In genomic region chr13:29472317-29472961, GRCh38 we compare ENCODE assay signal across 9 cellular contexts.
DNase-seq lines count a peak whose midpoint lies in the region; ATAC-seq and TF ChIP-seq lines count a peak whose summit lies in the region.
"Had no signal": no experiment of that assay in that cellular context is flagged by ENCODE, and none has a peak within 500 bp of the region (broad histone marks: within the 10 kb centered on the region; RNA-seq: fewer than 3 reads in every experiment).

No MANE protein-coding gene starts in this region.

- peaks cover 2 to 3% of the 10 kb centered on the region in 2 donors for H3K27me3 Mint-ChIP-seq in CD4-positive, alpha-beta memory T cell

- intact Hi-C loops in CD4-positive, alpha-beta memory T cell (cut with micrococcal nuclease): loop anchor here (2.0 kb wide), 1 partner anchor 392 kb away; no protein-coding TSS in a partner anchor

- H3K27ac ChIP-seq in CD4-positive, alpha-beta memory T cell (ENCODE audit: low read depth, low read length): no peak overlapping the region

- H3K9me3 Mint-ChIP-seq in CD4-positive, alpha-beta memory T cell: no peaks in the 10 kb centered on the region
- H3K9me3 Mint-ChIP-seq: IgD-negative memory B cell had no signal

- no peaks in the 10 kb centered on the region for H3K36me3 Mint-ChIP-seq in CD4-positive, alpha-beta memory T cell

- TF ChIP-seq CTCF in GM20000 (IDR thresholded peaks at IDR 0.05; ENCODE audit: extremely low read depth, missing control alignments): peak; percentile 98

- DNase-seq in CD4-positive, alpha-beta memory T cell: peak in 4 of 5 donors; percentile 16 to 23 (median 22)
- DNase-seq in GM20000 (ENCODE audit: low spot score): peak; percentile 61
- peak; percentile 46 for DNase-seq in NCI-H69 (lab: John Stamatoyannopoulos, UW)
- DNase-seq in activated CD8-positive, alpha-beta memory T cell treated with anti-CD3 and anti-CD28 coated beads, Interleukin-2, amount 50 U/mL, for 48 hours: peak; percentile 74
- DNase-seq in fibroblast of the conjunctiva (ENCODE audit: low read depth): peak; percentile 36
- DNase-seq in renal cortical epithelial cell (ENCODE audit: low read depth): peak; percentile 47

- CTCF ChIA-PET in CD4-positive, alpha-beta memory T cell (lab: Charles Lee; ENCODE audit: partially characterized antibody): interaction anchor here (1.0 to 2.0 kb wide), 6 partner anchors 8 to 235 kb away, joined by 3 to 7 read pairs (median 6); no protein-coding TSS in a partner anchor

- H3K27me3 ChIP-seq in CD4-positive, alpha-beta memory T cell (ENCODE audit: insufficient read depth, low read length): no peaks in the 10 kb centered on the region

- no peak overlapping the region for H3K4me3 Mint-ChIP-seq in CD4-positive, alpha-beta memory T cell

- H3K9me3 ChIP-seq in CD4-positive, alpha-beta memory T cell (ENCODE audit: control insufficient read depth in 1 of 2, low read length in 2 of 2): no peaks in the 10 kb centered on the region

- POLR2A ChIA-PET in CD4-positive, alpha-beta memory T cell (lab: Charles Lee; ENCODE audit: partially characterized antibody): no interaction called here

- H3K4me3 ChIP-seq in CD4-positive, alpha-beta memory T cell (ENCODE audit: low read length in 2 of 2): no peak overlapping the region

- peak overlapping the region in 1 of 7 donors; percentile 20 for H3K27ac Mint-ChIP-seq in CD4-positive, alpha-beta memory T cell

- no peaks in the 10 kb centered on the region for H3K36me3 ChIP-seq in CD4-positive, alpha-beta memory T cell (ENCODE audit: insufficient read depth, low read length)

- ATAC-seq in GM21786 (IDR thresholded peaks at IDR 0.05; ENCODE audit: unreplicated experiment) (no peak), GM21423 (IDR thresholded peaks at IDR 0.05; ENCODE audit: unreplicated experiment) (no peak)

- H3K4me1 ChIP-seq in CD4-positive, alpha-beta memory T cell (ENCODE audit: insufficient read depth, low read length): no peaks in the 10 kb centered on the region

- peaks cover 0 to 3% (median under 1%) of the 10 kb centered on the region in 4 donors for H3K4me1 Mint-ChIP-seq in CD4-positive, alpha-beta memory T cell

Comparison
In these comparisons a context has a peak if more than half of its experiments do, and no peak if none do; other contexts are left out.
1. DNase-seq: peak in every context shown above with its lines; median percentile 74 in activated CD8-positive, alpha-beta memory T cell treated with anti-CD3 and anti-CD28 coated beads, Interleukin-2, amount 50 U/mL, for 48 hours; 61 in GM20000; 47 in renal cortical epithelial cell; 46 in NCI-H69; 36 in fibroblast of the conjunctiva; 22 in CD4-positive, alpha-beta memory T cell.